18 cellular contexts compared by ENCODE assay signal in genomic region chr2:179044500-179044899, GRCh38. TPM values are rescaled to one million over a fixed set of nuclear protein-coding genes. Genes with fewer than 3 reads are reported as not detected.
DNase-seq lines count a peak whose midpoint lies in the region; ATAC-seq and TF ChIP-seq lines count a peak whose summit lies in the region.
"Had no signal": no experiment of that assay in that cellular context is flagged by ENCODE, and none has a peak within 500 bp of the region (broad histone marks: within the 10 kb centered on the region; RNA-seq: fewer than 3 reads in every experiment).

No MANE protein-coding gene starts in this region.

- CTCF ChIA-PET in T-cell (lab: Charles Lee) = no interaction called here

- no peak for ATAC-seq in activated T-cell treated with anti-CD3 and anti-CD28 coated beads, Interleukin-2, amount 50 U/mL, for 72 hours (replicated peaks in 1 of 2)
- ATAC-seq in activated T-cell treated with anti-CD3 and anti-CD28 coated beads, Interleukin-2, amount 50 U/mL, for 4 hours = no peak
- ATAC-seq in HG02610 (IDR thresholded peaks at IDR 0.05; ENCODE audit: unreplicated experiment) = peak; percentile 33
- ATAC-seq in T-cell (replicated peaks in 1 of 4) = no peak
- ATAC-seq in GM21717 (IDR thresholded peaks at IDR 0.05; ENCODE audit: unreplicated experiment) = no peak

- peaks cover 5% of the 10 kb centered on the region in 2 donors for H3K9me3 Mint-ChIP-seq in activated T-cell treated with anti-CD3 and anti-CD28 coated beads, Interleukin-2, amount 50 U/mL, for 72 hours
- H3K9me3 Mint-ChIP-seq in activated T-cell treated with anti-CD3 and anti-CD28 coated beads, Interleukin-2, amount 50 U/mL, for 4 hours = peaks cover 4% of the 10 kb centered on the region
- H3K9me3 Mint-ChIP-seq in T-cell (no peaks in the 10 kb centered on the region), nephron progenitor cell (peaks cover 44% of the 10 kb centered on the region)

- POLR2A ChIA-PET in T-cell (lab: Charles Lee) = no interaction called here

- H3K27ac Mint-ChIP-seq in activated T-cell treated with anti-CD3 and anti-CD28 coated beads, Interleukin-2, amount 50 U/mL, for 72 hours = no peak overlapping the region
- peak overlapping the region in 1 of 2 donors; percentile 48 for H3K27ac Mint-ChIP-seq in T-cell
- peak overlapping the region; percentile 53 for H3K27ac Mint-ChIP-seq in nephron progenitor cell
- H3K27ac Mint-ChIP-seq: activated CD4-positive, alpha-beta T cell treated with anti-CD3 and anti-CD28 coated beads, Interleukin-2, amount 10 ng/mL, durations not matched to agents 7 days and 5 days had no signal

- H3K4me1 Mint-ChIP-seq in activated T-cell treated with anti-CD3 and anti-CD28 coated beads, Interleukin-2, amount 50 U/mL, for 72 hours (ENCODE audit: low read depth) = peaks cover 66% of the 10 kb centered on the region
- peaks cover 48% of the 10 kb centered on the region for H3K4me1 Mint-ChIP-seq in activated T-cell treated with anti-CD3 and anti-CD28 coated beads, Interleukin-2, amount 50 U/mL, for 4 hours (ENCODE audit: low read depth)
- H3K4me1 Mint-ChIP-seq in T-cell (peaks cover 53 to 71% (median 69%) of the 10 kb centered on the region in 3 donors), nephron progenitor cell (no peaks in the 10 kb centered on the region)

- DNase-seq in activated T-cell treated with anti-CD3 and anti-CD28 coated beads, Interleukin-2, amount 50 U/mL, for 72 hours = no peak
- DNase-seq in activated T-cell treated with anti-CD3 and anti-CD28 coated beads, Interleukin-2, amount 50 U/mL, for 4 hours = no peak
- no peak for DNase-seq in T-cell
- no peak for DNase-seq in nephron progenitor cell
- DNase-seq in NCI-H1048 (lab: John Stamatoyannopoulos, UW) = no peak
- DNase-seq in NCI-H2196 treated with DMSO at 0.1 percent for 48 hours (lab: John Stamatoyannopoulos, UW; ENCODE audit: unreplicated experiment) = no peak
- DNase-seq: ACHN; activated CD4-positive, alpha-beta T cell treated with anti-CD3 and anti-CD28 coated beads, Interleukin-2, amount 10 ng/mL, durations not matched to agents 7 days and 5 days; activated naive CD4-positive, alpha-beta T cell treated with Interleukin-2 at 50 U/mL for 16 hours; effector memory CD4-positive, alpha-beta T cell; esophagus squamous epithelium; GOT3; NCI-H82; stimulated activated CD8-positive, alpha-beta memory T cell treated with anti-CD3 and anti-CD28 coated beads, Interleukin-4, amount 100 ng/mL, for 48 hours had no signal

- H3K4me3 Mint-ChIP-seq in activated T-cell treated with anti-CD3 and anti-CD28 coated beads, Interleukin-2, amount 50 U/mL, for 72 hours = peak overlapping the region; percentile 19 to 26
- H3K4me3 Mint-ChIP-seq in activated T-cell treated with anti-CD3 and anti-CD28 coated beads, Interleukin-2, amount 50 U/mL, for 4 hours = no peak overlapping the region
- peak overlapping the region in 2 of 3 donors; percentile 33 to 46 for H3K4me3 Mint-ChIP-seq in T-cell
- H3K4me3 Mint-ChIP-seq in nephron progenitor cell = no peak overlapping the region
- H3K4me3 Mint-ChIP-seq: activated CD4-positive, alpha-beta T cell treated with anti-CD3 and anti-CD28 coated beads, Interleukin-2, amount 10 ng/mL, durations not matched to agents 7 days and 5 days had no signal

- no peaks in the 10 kb centered on the region for H3K27me3 Mint-ChIP-seq in activated T-cell treated with anti-CD3 and anti-CD28 coated beads, Interleukin-2, amount 50 U/mL, for 72 hours (ENCODE audit: low read depth)
- H3K27me3 Mint-ChIP-seq in activated T-cell treated with anti-CD3 and anti-CD28 coated beads, Interleukin-2, amount 50 U/mL, for 4 hours (ENCODE audit: low read depth) = no peaks in the 10 kb centered on the region
- H3K27me3 Mint-ChIP-seq in T-cell = no peaks in the 10 kb centered on the region
- H3K27me3 Mint-ChIP-seq in nephron progenitor cell (ENCODE audit: low read depth, poor library complexity) = peaks cover 3% of the 10 kb centered on the region
- H3K27me3 Mint-ChIP-seq: activated CD4-positive, alpha-beta T cell treated with anti-CD3 and anti-CD28 coated beads, Interleukin-2, amount 10 ng/mL, durations not matched to agents 7 days and 5 days had no signal

- peaks cover 4 to 13% of the 10 kb centered on the region in 2 donors for H3K36me3 Mint-ChIP-seq in activated T-cell treated with anti-CD3 and anti-CD28 coated beads, Interleukin-2, amount 50 U/mL, for 72 hours (ENCODE audit: insufficient read depth in 2 of 2)
- peaks cover 5% of the 10 kb centered on the region for H3K36me3 Mint-ChIP-seq in activated T-cell treated with anti-CD3 and anti-CD28 coated beads, Interleukin-2, amount 50 U/mL, for 4 hours (ENCODE audit: insufficient read depth)
- H3K36me3 Mint-ChIP-seq in T-cell (peaks cover 30% of the 10 kb centered on the region), nephron progenitor cell (ENCODE audit: low read depth) (peaks cover 31% of the 10 kb centered on the region)

- no peak for TF ChIP-seq CTCF in nephron progenitor cell (IDR thresholded peaks at IDR 0.05)

RNA-seq across cellular contexts. Expression of gene CCDC141, which starts 5.4 kb away (rescaled TPM):
- total RNA-seq in activated T-cell treated with anti-CD3 and anti-CD28 coated beads, Interleukin-2, amount 50 U/mL, for 72 hours = 1 to 10 TPM; 5.3 to 9.4 TPM
- under 1 TPM; 0.58 to 0.84 (median 0.74) TPM for total RNA-seq in activated T-cell treated with anti-CD3 and anti-CD28 coated beads, Interleukin-2, amount 50 U/mL, for 4 hours
- total RNA-seq in T-cell = 10 to 100 TPM; 13.2 to 44.8 (median 16.8) TPM
- total RNA-seq: chondrocyte, MCF 10A had no signal

Comparison
In these comparisons a context has a peak if more than half of its experiments do, and no peak if none do; other contexts are left out.
1. H3K4me3 Mint-ChIP-seq: peak in activated T-cell treated with anti-CD3 and anti-CD28 coated beads, Interleukin-2, amount 50 U/mL, for 72 hours (2 of 2) and T-cell (2 of 3); none in activated T-cell treated with anti-CD3 and anti-CD28 coated beads, Interleukin-2, amount 50 U/mL, for 4 hours (single experiment) and nephron progenitor cell (single experiment).